In the genomic region with DNA sequence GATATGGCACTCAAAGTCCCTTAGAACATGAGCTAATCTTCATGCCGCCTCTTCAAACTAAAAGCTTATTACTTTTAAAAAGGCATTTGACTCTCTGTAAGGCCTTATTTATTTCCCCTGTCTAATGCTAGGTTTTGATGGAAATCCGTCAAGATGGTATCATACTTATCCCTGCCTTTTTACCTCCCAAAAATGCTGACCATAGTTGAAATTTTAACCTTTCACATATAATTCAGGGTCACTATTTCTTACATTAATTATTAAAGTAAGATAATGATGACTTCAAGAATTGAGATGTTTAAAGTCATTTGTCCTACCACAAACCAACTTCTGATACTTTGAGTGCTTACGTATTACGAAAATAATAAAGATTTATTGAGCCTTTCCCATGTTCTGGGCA, we compare ENCODE assay signal across 7 cellular contexts.
"Had no signal": no experiment of that assay in that cellular context is flagged by ENCODE, and none has a peak within 500 bp of the region (broad histone marks: within the 10 kb centered on the region; RNA-seq: fewer than 3 reads in every experiment).

No MANE protein-coding gene starts in this region.

- H2AFZ ChIP-seq: GM23248 had no signal

- H3K9ac ChIP-seq: GM23248 had no signal

- H3K4me3 ChIP-seq: GM23248 had no signal

- DNase-seq: GM23248, GOT3, H9, HCEC 1CT, HFFc6, KG1 had no signal

- H3K27ac ChIP-seq: GM23248, HL-60 had no signal
